24 cellular contexts compared by ENCODE assay signal in genomic region chr14:95257521-95257920, GRCh38.
"Had no signal": no experiment of that assay in that cellular context is flagged by ENCODE, and none has a peak within 500 bp of the region (broad histone marks: within the 10 kb centered on the region; RNA-seq: fewer than 3 reads in every experiment).

No MANE protein-coding gene starts in this region.

- H3K36me3 Mint-ChIP-seq: activated naive CD4-positive, alpha-beta T cell treated with anti-CD3 and anti-CD28 coated beads, Interleukin-2, amount 50 U/mL, for 72 hours; brain; WTC11 had no signal

- DNase-seq: activated CD4-positive, alpha-beta T cell treated with anti-CD3 and anti-CD28 coated beads for 48 hours; activated CD4-positive, alpha-beta T cell treated with anti-CD3 and anti-CD28 coated beads, Interleukin-2, amount 50 U/mL, for 4 hours; activated CD4-positive, CD25-positive, alpha-beta regulatory T cell treated with anti-CD3 and anti-CD28 coated beads, Interleukin-2, amount 50 U/mL, for 72 hours; activated effector memory CD4-positive, alpha-beta T cell treated with Interleukin-2 at 50 U/mL for 16 hours; activated naive CD4-positive, alpha-beta T cell; activated naive CD8-positive, alpha-beta T cell treated with anti-CD3 and anti-CD28 coated beads, Interleukin-2, amount 50 U/mL, for 24 hours; activated T-cell treated with anti-CD3 and anti-CD28 coated beads, Interleukin-2, amount 50 U/mL, for 24 hours; amygdala; IMR-90; KBM-7; NCI-H1048; NCI-H1930; NCI-H2107; NCI-H2171 treated with DMSO at 0.1 percent for 48 hours; NCI-H226; NCI-H69; NK-92 treated with Interleukin-12 subunit alpha and Interleukin-12 subunit beta, amount 100 ng/mL, for 24 hours; SHP77 treated with DMSO at 0.1 percent for 48 hours; T-helper 17 cell; T-helper 9 cell had no signal

- H3K27ac Mint-ChIP-seq: activated naive CD4-positive, alpha-beta T cell treated with anti-CD3 and anti-CD28 coated beads, Interleukin-2, amount 50 U/mL, for 72 hours; activated naive CD8-positive, alpha-beta T cell treated with anti-CD3 and anti-CD28 coated beads, Interleukin-2, amount 50 U/mL, for 24 hours; activated T-cell treated with anti-CD3 and anti-CD28 coated beads, Interleukin-2, amount 50 U/mL, for 24 hours; activated T-helper 1 cell treated with anti-CD3 and anti-CD28 coated beads, Interleukin-12 subunit alpha, Interleukin-12 subunit beta, Interleukin-2, Interleukin-4 antibody, amounts not matched to agents 30 ng/mL and 10 ng/mL and 1 ng/mL, durations not matched to agents 14 hours and 24 hours and 36 hours; T-helper 17 cell; WTC11 had no signal

- H3K4me1 Mint-ChIP-seq: T-helper 17 cell had no signal

- H3K4me3 Mint-ChIP-seq: activated naive CD8-positive, alpha-beta T cell treated with anti-CD3 and anti-CD28 coated beads, Interleukin-2, amount 50 U/mL, for 24 hours; activated T-cell treated with anti-CD3 and anti-CD28 coated beads, Interleukin-2, amount 50 U/mL, for 24 hours; activated T-helper 1 cell treated with anti-CD3 and anti-CD28 coated beads, Interleukin-12 subunit alpha, Interleukin-12 subunit beta, Interleukin-2, Interleukin-4 antibody, amounts not matched to agents 30 ng/mL and 10 ng/mL and 1 ng/mL, durations not matched to agents 14 hours and 24 hours and 36 hours; brain; T-helper 17 cell; WTC11 had no signal

- ATAC-seq: activated naive CD4-positive, alpha-beta T cell treated with anti-CD3 and anti-CD28 coated beads, Interleukin-2, amount 50 U/mL, for 72 hours; activated naive CD8-positive, alpha-beta T cell treated with anti-CD3 and anti-CD28 coated beads, Interleukin-2, amount 50 U/mL, for 24 hours; T-helper 17 cell; WTC11 had no signal

- H3K9me3 Mint-ChIP-seq: activated naive CD4-positive, alpha-beta T cell treated with anti-CD3 and anti-CD28 coated beads, Interleukin-2, amount 50 U/mL, for 72 hours; activated naive CD8-positive, alpha-beta T cell treated with anti-CD3 and anti-CD28 coated beads, Interleukin-2, amount 50 U/mL, for 24 hours; activated T-cell treated with anti-CD3 and anti-CD28 coated beads, Interleukin-2, amount 50 U/mL, for 24 hours; activated T-helper 1 cell treated with anti-CD3 and anti-CD28 coated beads, Interleukin-12 subunit alpha, Interleukin-12 subunit beta, Interleukin-2, Interleukin-4 antibody, amounts not matched to agents 30 ng/mL and 10 ng/mL and 1 ng/mL, durations not matched to agents 14 hours and 24 hours and 36 hours; brain; WTC11 had no signal
